In the genomic region with DNA sequence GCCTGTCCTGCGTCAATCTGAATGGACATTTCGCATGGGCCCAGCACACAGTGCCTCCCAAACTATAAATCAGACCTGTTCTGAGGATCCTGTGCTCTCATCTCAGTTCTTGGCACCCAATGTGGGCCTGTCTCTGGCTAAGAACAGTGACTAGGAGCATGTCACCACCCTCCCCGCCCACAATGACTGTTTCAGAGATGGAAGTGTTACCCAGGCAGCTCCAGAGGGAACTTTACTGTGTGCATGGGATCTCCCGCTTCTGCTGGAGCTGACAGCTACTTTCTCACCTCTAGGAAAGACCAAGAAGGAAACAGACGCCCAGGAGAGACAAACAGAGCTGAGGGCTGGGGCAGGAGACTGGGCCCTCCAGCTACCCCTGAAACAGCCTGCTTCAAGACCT, we compare ENCODE assay signal across 25 cellular contexts.
"Had no signal": no experiment of that assay in that cellular context is flagged by ENCODE, and none has a peak within 500 bp of the region (broad histone marks: within the 10 kb centered on the region; RNA-seq: fewer than 3 reads in every experiment).

No MANE protein-coding gene starts in this region.

- H3K4me1 Mint-ChIP-seq: activated B cell treated with CpG ODN at 0.5 μM for 24 hours; activated naive CD4-positive, alpha-beta T cell treated with anti-CD3 and anti-CD28 coated beads, Interleukin-2, amount 50 U/mL, for 24 hours; activated naive CD8-positive, alpha-beta T cell treated with anti-CD3 and anti-CD28 coated beads for 36 hours; activated naive CD8-positive, alpha-beta T cell treated with anti-CD3 and anti-CD28 coated beads, Interleukin-2, amount 50 U/mL, for 24 hours; activated T-helper 17 cell treated with anti-CD3 and anti-CD28 coated beads, Interleukin-2, amount 50 U/mL, for 72 hours; endodermal cell had no signal

- H3K4me3 Mint-ChIP-seq: activated B cell treated with CpG ODN at 0.5 μM for 24 hours; activated CD8-positive, alpha-beta T cell treated with anti-CD3 and anti-CD28 coated beads for 36 hours; activated naive CD4-positive, alpha-beta T cell treated with anti-CD3 and anti-CD28 coated beads for 36 hours; activated naive CD4-positive, alpha-beta T cell treated with anti-CD3 and anti-CD28 coated beads, Interleukin-2, amount 50 U/mL, for 24 hours; activated naive CD8-positive, alpha-beta T cell treated with anti-CD3 and anti-CD28 coated beads for 36 hours; activated naive CD8-positive, alpha-beta T cell treated with anti-CD3 and anti-CD28 coated beads, Interleukin-2, amount 50 U/mL, for 24 hours; activated T-cell treated with anti-CD3 and anti-CD28 coated beads, Interleukin-2, amount 50 U/mL, for 4 hours; activated T-helper 17 cell treated with anti-CD3 and anti-CD28 coated beads, Interleukin-2, amount 50 U/mL, for 72 hours; endodermal cell had no signal

- H3K9me3 Mint-ChIP-seq: activated CD8-positive, alpha-beta T cell treated with anti-CD3 and anti-CD28 coated beads for 36 hours; activated naive CD4-positive, alpha-beta T cell treated with anti-CD3 and anti-CD28 coated beads for 36 hours; activated naive CD8-positive, alpha-beta T cell treated with anti-CD3 and anti-CD28 coated beads for 36 hours; activated naive CD8-positive, alpha-beta T cell treated with anti-CD3 and anti-CD28 coated beads, Interleukin-2, amount 50 U/mL, for 24 hours; activated T-helper 17 cell treated with anti-CD3 and anti-CD28 coated beads, Interleukin-2, amount 50 U/mL, for 72 hours; endodermal cell had no signal

- H3K27ac Mint-ChIP-seq: activated B cell treated with CpG ODN at 0.5 μM for 24 hours; activated CD8-positive, alpha-beta T cell treated with anti-CD3 and anti-CD28 coated beads for 36 hours; activated naive CD4-positive, alpha-beta T cell treated with anti-CD3 and anti-CD28 coated beads for 36 hours; activated naive CD4-positive, alpha-beta T cell treated with anti-CD3 and anti-CD28 coated beads, Interleukin-2, amount 50 U/mL, for 24 hours; activated naive CD8-positive, alpha-beta T cell treated with anti-CD3 and anti-CD28 coated beads for 36 hours; activated naive CD8-positive, alpha-beta T cell treated with anti-CD3 and anti-CD28 coated beads, Interleukin-2, amount 50 U/mL, for 24 hours; activated T-helper 17 cell treated with anti-CD3 and anti-CD28 coated beads, Interleukin-2, amount 50 U/mL, for 72 hours; endodermal cell had no signal

- ATAC-seq: activated CD4-positive, CD25-positive, alpha-beta regulatory T cell treated with anti-CD3 and anti-CD28 coated beads, Interleukin-2, amount 50 U/mL, for 24 hours; activated CD8-positive, alpha-beta T cell treated with anti-CD3 and anti-CD28 coated beads for 36 hours; activated naive CD8-positive, alpha-beta T cell treated with anti-CD3 and anti-CD28 coated beads, Interleukin-2, amount 50 U/mL, for 24 hours; activated T-cell treated with anti-CD3 and anti-CD28 coated beads, Interleukin-2, amount 50 U/mL, for 4 hours; activated T-helper 17 cell treated with anti-CD3 and anti-CD28 coated beads, Interleukin-2, amount 50 U/mL, for 72 hours; body of pancreas; foreskin keratinocyte; gastrocnemius medialis had no signal

- DNase-seq: activated B cell treated with CpG ODN at 0.5 μM for 24 hours; activated CD4-positive, alpha-beta T cell treated with anti-CD3 and anti-CD28 coated beads for 48 hours; activated CD4-positive, alpha-beta T cell treated with anti-CD3 and anti-CD28 coated beads, Interleukin-2, amount 50 U/mL, for 1 hour; activated CD4-positive, alpha-beta T cell treated with anti-CD3 and anti-CD28 coated beads, Interleukin-2, amount 50 U/mL, for 48 hours; activated CD8-positive, alpha-beta memory T cell treated with anti-CD3 and anti-CD28 coated beads for 24 hours; activated CD8-positive, alpha-beta T cell treated with anti-CD3 and anti-CD28 coated beads for 36 hours; activated effector memory CD4-positive, alpha-beta T cell treated with anti-CD3 and anti-CD28 coated beads, Interleukin-2, amount 50 U/mL, for 16 hours; activated naive CD4-positive, alpha-beta T cell treated with anti-CD3 and anti-CD28 coated beads for 36 hours; activated naive CD8-positive, alpha-beta T cell treated with anti-CD3 and anti-CD28 coated beads for 36 hours; activated naive CD8-positive, alpha-beta T cell treated with anti-CD3 and anti-CD28 coated beads, Interleukin-2, amount 50 U/mL, for 24 hours; activated T-cell treated with anti-CD3 and anti-CD28 coated beads, Interleukin-2, amount 50 U/mL, for 4 hours; amygdala; aorta; body of pancreas; cortex of kidney; effector memory CD4-positive, alpha-beta T cell; endodermal cell; foreskin keratinocyte; gastrocnemius medialis; glutamatergic neuron; T-helper 2 cell; WERI-Rb-1 had no signal

- H3K36me3 Mint-ChIP-seq: activated naive CD8-positive, alpha-beta T cell treated with anti-CD3 and anti-CD28 coated beads for 36 hours had no signal
